ENCODE assay signal across 8 cellular contexts in the genomic region with DNA sequence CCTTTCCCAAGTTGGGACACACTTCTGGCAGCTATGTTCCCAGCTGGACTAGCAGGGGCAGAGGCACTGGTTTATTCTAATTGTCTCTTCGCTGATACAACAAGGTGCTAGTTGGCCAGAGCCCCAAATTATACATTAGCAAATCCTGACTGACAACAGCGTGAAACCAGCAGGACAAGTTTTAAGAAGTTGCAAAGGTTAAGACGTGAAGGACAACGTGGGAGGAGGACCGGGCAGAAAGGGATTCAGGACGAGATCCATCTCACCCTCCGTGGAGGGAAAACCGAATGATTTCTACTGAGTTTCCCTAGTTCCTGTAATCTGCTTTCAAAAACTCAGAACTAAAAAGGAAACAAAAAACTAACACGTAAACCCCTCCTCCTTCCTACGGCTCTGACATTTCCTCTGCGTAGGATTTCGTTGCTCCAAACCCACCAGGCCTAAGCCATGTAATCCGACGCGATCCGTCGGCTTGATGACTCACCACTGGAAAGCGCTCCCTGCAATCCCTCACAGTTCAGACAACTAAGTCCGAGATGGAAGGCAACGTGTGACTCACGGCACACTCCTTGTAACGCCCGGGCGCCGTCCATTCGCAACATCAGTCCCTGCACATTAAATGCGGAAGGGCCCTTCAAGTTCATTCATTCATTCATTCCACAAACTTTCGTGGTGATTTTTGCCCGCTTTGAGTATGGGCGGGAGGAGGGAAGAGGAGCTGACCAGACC. TPM values are rescaled to one million over a fixed set of nuclear protein-coding genes. Genes with fewer than 3 reads are reported as not detected.
DNase-seq lines count a peak whose midpoint lies in the region; ATAC-seq and TF ChIP-seq lines count a peak whose summit lies in the region.

No MANE protein-coding gene starts in this region.

- H3K36me3 ChIP-seq in colonic mucosa, result no peaks in the 10 kb centered on the region

- no peaks in the 10 kb centered on the region for H3K4me1 ChIP-seq in colonic mucosa

- intact Hi-C loops in colonic mucosa (cut with DNase I), result no loop called here

- H3K27ac ChIP-seq in colonic mucosa, result peak overlapping the region; percentile 98

- no peaks in the 10 kb centered on the region for H3K27me3 ChIP-seq in colonic mucosa

- no peaks in the 10 kb centered on the region for H3K9me3 ChIP-seq in colonic mucosa

- peak overlapping the region; percentile 68 for H3K4me3 ChIP-seq in colonic mucosa

- no peak for TF ChIP-seq CTCF in colonic mucosa (IDR thresholded peaks at IDR 0.05)

- peak overlapping the region; percentile 65 to 67 for H3K9ac ChIP-seq in colonic mucosa (ENCODE audit: low read depth in 2 of 2, low read length in 2 of 2)

- DNase-seq in AG08395 (ENCODE audit: low spot score) (peak; percentile 96), NCI-H510A treated with DMSO at 0.1 percent for 48 hours (lab: John Stamatoyannopoulos, UW) (peak; percentile 77), colonic mucosa (peak; percentile 86), kidney tubule cell (ENCODE audit: low spot score) (peak; percentile 97)
- peak; percentile 84 for DNase-seq in activated CD4-positive, alpha-beta T cell treated with anti-CD3 and anti-CD28 coated beads for 48 hours
- peak; percentile 10 to 27 for DNase-seq in stimulated activated CD4-positive, alpha-beta T cell treated with anti-CD3 and anti-CD28 coated beads, Interleukin-1b, Interleukin-23, amount 100 ng/mL, for 1 hour (ENCODE audit: low read depth in 2 of 2)

- peak; percentile 59 for ATAC-seq in GM18907 (IDR thresholded peaks at IDR 0.05; ENCODE audit: unreplicated experiment)
- peak; percentile 57 for ATAC-seq in HG03175 (IDR thresholded peaks at IDR 0.05; ENCODE audit: unreplicated experiment)

RNA-seq across cellular contexts. Expression of gene POGLUT3, which starts 0.7 kb away (rescaled TPM):
- 10 to 100 TPM; 15.8 to 19.6 TPM for total RNA-seq in colonic mucosa

RNA-seq across cellular contexts. Expression of gene C11orf65, which starts 30.2 kb away (rescaled TPM):
- total RNA-seq in colonic mucosa, result under 1 TPM; 0.50 to 0.64 TPM

Comparison
In these comparisons a context has a peak if more than half of its experiments do, and no peak if none do; other contexts are left out.
1. Peak in every context shown above with its lines: DNase-seq, ATAC-seq, H3K4me3 ChIP-seq and H3K27ac ChIP-seq.
2. DNase-seq: peak in every context shown above with its lines; median percentile 97 in kidney tubule cell; 96 in AG08395; 86 in colonic mucosa; 84 in activated CD4-positive, alpha-beta T cell treated with anti-CD3 and anti-CD28 coated beads for 48 hours; 77 in NCI-H510A treated with DMSO at 0.1 percent for 48 hours; 18 in stimulated activated CD4-positive, alpha-beta T cell treated with anti-CD3 and anti-CD28 coated beads, Interleukin-1b, Interleukin-23, amount 100 ng/mL, for 1 hour.